ENCODE assay signal across 11 cellular contexts in genomic region chr20:23225407-23226060, GRCh38.
DNase-seq lines count a peak whose midpoint lies in the region; ATAC-seq and TF ChIP-seq lines count a peak whose summit lies in the region.
"Had no signal": no experiment of that assay in that cellular context is flagged by ENCODE, and none has a peak within 500 bp of the region (broad histone marks: within the 10 kb centered on the region; RNA-seq: fewer than 3 reads in every experiment).

No MANE protein-coding gene starts in this region.

- H3K4me2 ChIP-seq in PC-9: peak overlapping the region; percentile 58
- H3K4me2 ChIP-seq in fibroblast of lung (ENCODE audit: extremely low read depth, insufficient read depth, low read length): no peak overlapping the region
- peak overlapping the region; percentile 74 for H3K4me2 ChIP-seq in osteoblast (ENCODE audit: insufficient read depth, low read length)

- H3K36me3 ChIP-seq in PC-9 (ENCODE audit: low read depth) (no peaks in the 10 kb centered on the region), fibroblast of lung (ENCODE audit: control insufficient read depth, insufficient read depth, low read length) (no peaks in the 10 kb centered on the region), osteoblast (ENCODE audit: insufficient read depth, low read length) (no peaks in the 10 kb centered on the region)
- H3K36me3 ChIP-seq: uterus had no signal

- POLR2A ChIA-PET in PC-9 (lab: Charles Lee; ENCODE audit: unreplicated experiment): no interaction called here

- CTCF ChIA-PET in PC-9 (lab: Charles Lee): no interaction called here

- peaks cover 39% of the 10 kb centered on the region for H3K4me1 Mint-ChIP-seq in CD14-positive monocyte
- H3K4me1 Mint-ChIP-seq: activated CD4-positive, alpha-beta T cell treated with anti-CD3 and anti-CD28 coated beads for 36 hours had no signal

- H4K20me1 ChIP-seq in PC-9 (ENCODE audit: insufficient read depth): no peaks in the 10 kb centered on the region
- no peaks in the 10 kb centered on the region for H4K20me1 ChIP-seq in fibroblast of lung (ENCODE audit: control insufficient read depth, extremely low read depth, insufficient read depth, low read length)
- no peaks in the 10 kb centered on the region for H4K20me1 ChIP-seq in osteoblast (ENCODE audit: insufficient read depth, low read length)

- peaks cover 10 to 12% of the 10 kb centered on the region in 2 donors for H3K36me3 Mint-ChIP-seq in CD14-positive monocyte

- H3K9me3 ChIP-seq in PC-9 (ENCODE audit: insufficient read depth, low read depth): peaks cover 16% of the 10 kb centered on the region; the same call in 1 of the 2 replicates
- H3K9me3 ChIP-seq in fibroblast of lung (ENCODE audit: control insufficient read depth, insufficient read depth, low read depth, low read length): no peaks in the 10 kb centered on the region
- peaks cover 11% of the 10 kb centered on the region for H3K9me3 ChIP-seq in osteoblast (ENCODE audit: low read depth, low read length)

- intact Hi-C loops in CD14-positive monocyte (cut with micrococcal nuclease): loop anchor here (5.0 kb wide), 3 partner anchors 33 to 68 kb away; no protein-coding TSS in a partner anchor
- intact Hi-C loops in PC-9 (cut with micrococcal nuclease; ENCODE audit: unreplicated experiment): no loop called here

- H3K27me3 Mint-ChIP-seq in CD14-positive monocyte (ENCODE audit: low read depth in 3 of 3): peaks cover 0 to 2% (median 1%) of the 10 kb centered on the region in 3 donors

- peaks cover 32% of the 10 kb centered on the region for H3K4me1 ChIP-seq in PC-9 (replicated peaks; ENCODE audit: insufficient read depth)
- H3K4me1 ChIP-seq in fibroblast of lung (ENCODE audit: control insufficient read depth, extremely low read depth, insufficient read depth, low read length): peaks cover 11% of the 10 kb centered on the region
- H3K4me1 ChIP-seq in osteoblast (ENCODE audit: insufficient read depth, low read length): peaks cover 43% of the 10 kb centered on the region
- H3K4me1 ChIP-seq: uterus had no signal

- no peaks in the 10 kb centered on the region for H3K79me2 ChIP-seq in PC-9 (ENCODE audit: low read depth)
- H3K79me2 ChIP-seq in fibroblast of lung (ENCODE audit: control insufficient read depth, insufficient read depth, low read length): no peaks in the 10 kb centered on the region
- no peaks in the 10 kb centered on the region for H3K79me2 ChIP-seq in osteoblast (ENCODE audit: insufficient read depth, low read length)

- peaks cover 24 to 30% (median 26%) of the 10 kb centered on the region in 7 donors for H3K9me3 Mint-ChIP-seq in CD14-positive monocyte

- BruUV-seq in PC-9 (replicated peaks; lab: Mats Ljungman, UMichigan): no TSS peak

- no peaks in the 10 kb centered on the region for H3K9me2 ChIP-seq in PC-9 (ENCODE audit: insufficient read depth)

- no peak for ATAC-seq in GM18873 (IDR thresholded peaks at IDR 0.05; ENCODE audit: low FRiP score, unreplicated experiment)
- ATAC-seq in HG03175 (IDR thresholded peaks at IDR 0.05; ENCODE audit: unreplicated experiment): no peak
- ATAC-seq: activated CD4-positive, alpha-beta T cell treated with anti-CD3 and anti-CD28 coated beads for 36 hours had no signal

- H2AFZ ChIP-seq in PC-9: no peak overlapping the region
- no peak overlapping the region for H2AFZ ChIP-seq in fibroblast of lung (ENCODE audit: low read length)
- H2AFZ ChIP-seq in osteoblast (ENCODE audit: low read length): peak overlapping the region; percentile 54

- H3K27ac ChIP-seq in PC-9: peak overlapping the region; percentile 56
- H3K27ac ChIP-seq in fibroblast of lung (ENCODE audit: insufficient read depth, low read length): no peak overlapping the region
- peak overlapping the region; percentile 85 for H3K27ac ChIP-seq in osteoblast (ENCODE audit: low read depth, low read length)
- H3K27ac ChIP-seq: uterus had no signal

- H3K9ac ChIP-seq in fibroblast of lung (ENCODE audit: insufficient read depth, low read length): no peak overlapping the region

- peaks cover 4% of the 10 kb centered on the region; the same call in 1 of the 2 replicates for H3F3A ChIP-seq in PC-9 (ENCODE audit: insufficient read depth, low read depth)

- H3K27me3 ChIP-seq in PC-9 (ENCODE audit: insufficient read depth, low read depth) (no peaks in the 10 kb centered on the region), fibroblast of lung (ENCODE audit: control insufficient read depth, insufficient read depth, low read length) (no peaks in the 10 kb centered on the region), osteoblast (ENCODE audit: insufficient read depth, low read length) (no peaks in the 10 kb centered on the region)
- H3K27me3 ChIP-seq: uterus had no signal

- H3K27ac Mint-ChIP-seq in CD14-positive monocyte: peak overlapping the region; percentile 88 to 94 (median 93)
- H3K27ac Mint-ChIP-seq: activated CD4-positive, alpha-beta T cell treated with anti-CD3 and anti-CD28 coated beads for 36 hours had no signal

- DNase-seq in CD14-positive monocyte (ENCODE audit: low spot score) (peak; percentile 97), PC-9 (peak; percentile 8 to 91), fibroblast of lung (ENCODE audit: low read depth in 2 of 2) (peak; percentile 76 to 96), osteoblast (ENCODE audit: insufficient read length, low spot score, missing footprints) (peak; percentile 87), activated gamma-delta T cell (lab: John Stamatoyannopoulos, UW) (no peak)
- DNase-seq in stimulated activated CD4-positive, alpha-beta T cell treated with anti-CD3 and anti-CD28 coated beads, Interleukin-1b, Interleukin-23, amount 100 ng/mL, for 48 hours: no peak
- DNase-seq: activated CD4-positive, alpha-beta T cell treated with anti-CD3 and anti-CD28 coated beads for 36 hours; NCI-H526 treated with DMSO at 0.1 percent for 48 hours had no signal

- H3K4me3 ChIP-seq in PC-9 (0 out of 2 replicates have a peak overlapping the region, but pooled peaks have one; percentile 22), fibroblast of lung (replicated peaks in 1 of 4; ENCODE audit: control extremely low read depth in 1 of 4, insufficient read depth in 1 of 4, low read depth in 3 of 4, low read length in 4 of 4) (no peak overlapping the region), osteoblast (ENCODE audit: insufficient read depth, low read length) (peak overlapping the region; percentile 36)
- H3K4me3 ChIP-seq: uterus had no signal

- peak overlapping the region in 1 of 2 donors; percentile 56 for H3K4me3 Mint-ChIP-seq in CD14-positive monocyte
- H3K4me3 Mint-ChIP-seq: activated CD4-positive, alpha-beta T cell treated with anti-CD3 and anti-CD28 coated beads for 36 hours had no signal

- TF ChIP-seq CTCF in CD14-positive monocyte (IDR thresholded peaks at IDR 0.05) (peak; percentile 1), PC-9 (conservative IDR thresholded peaks at IDR 0.05) (no peak), fibroblast of lung (conservative IDR thresholded peaks at IDR 0.05 in 1 of 2, IDR thresholded peaks at IDR 0.05 in 1 of 2; ENCODE audit: low read depth in 1 of 2, low read length in 2 of 2) (no peak), osteoblast (IDR thresholded peaks at IDR 0.05; ENCODE audit: extremely low read depth, low read depth, low read length) (no peak)

Comparison
In these comparisons a context has a peak if more than half of its experiments do, and no peak if none do; other contexts are left out.
1. DNase-seq: peak in CD14-positive monocyte (single experiment), PC-9 (2 of 2), fibroblast of lung (2 of 2) and osteoblast (single experiment); none in activated gamma-delta T cell (single experiment) and stimulated activated CD4-positive, alpha-beta T cell treated with anti-CD3 and anti-CD28 coated beads, Interleukin-1b, Interleukin-23, amount 100 ng/mL, for 48 hours (single experiment).
2. H3K4me3 ChIP-seq: peak in PC-9 (single experiment) and osteoblast (single experiment); none in fibroblast of lung (0 of 4).